9 cellular contexts compared by ENCODE assay signal in genomic region chr1:116405241-116406135, GRCh38. TPM values are rescaled to one million over a fixed set of nuclear protein-coding genes. Genes with fewer than 3 reads are reported as not detected.
DNase-seq lines count a peak whose midpoint lies in the region; ATAC-seq and TF ChIP-seq lines count a peak whose summit lies in the region.
"Had no signal": no experiment of that assay in that cellular context is flagged by ENCODE, and none has a peak within 500 bp of the region (broad histone marks: within the 10 kb centered on the region; RNA-seq: fewer than 3 reads in every experiment).

No MANE protein-coding gene starts in this region.

- H3K79me1 ChIP-seq in mesenchymal stem cell (replicated peaks; ENCODE audit: low read length, poor library complexity, severe bottlenecking): peaks cover 8% of the 10 kb centered on the region

- no TSS peak for BruUV-seq in mammary epithelial cell (replicated peaks; lab: Mats Ljungman, UMichigan)

- H2BK120ac ChIP-seq in mesenchymal stem cell (ENCODE audit: low read depth, low read length): no peak overlapping the region

- peaks cover 3% of the 10 kb centered on the region for H4K20me1 ChIP-seq in mammary epithelial cell (ENCODE audit: insufficient read depth, low read length)

- no peak overlapping the region for H2BK12ac ChIP-seq in mesenchymal stem cell (ENCODE audit: low read length in 2 of 2)

- no peak overlapping the region for H4K91ac ChIP-seq in mesenchymal stem cell (ENCODE audit: low read length)

- peaks cover 62% of the 10 kb centered on the region for H3K36me3 ChIP-seq in mammary epithelial cell (ENCODE audit: insufficient read depth, low read length)
- peaks cover 78% of the 10 kb centered on the region for H3K36me3 ChIP-seq in effector memory CD4-positive, alpha-beta T cell (ENCODE audit: control insufficient read depth, insufficient read depth, low read length)
- peaks cover 64 to 88% of the 10 kb centered on the region in 2 experiments for H3K36me3 ChIP-seq in mesenchymal stem cell (ENCODE audit: control insufficient read depth in 1 of 2, insufficient read depth in 2 of 2, low read depth in 1 of 2, low read length in 2 of 2)

- no peak overlapping the region for H2BK5ac ChIP-seq in mesenchymal stem cell (ENCODE audit: low read depth, low read length, poor library complexity, severe bottlenecking)

- DNase-seq in DMS79 (lab: John Stamatoyannopoulos, UW) (peak; percentile 94), NCI-H2029 treated with DMSO at 0.1 percent for 48 hours (lab: John Stamatoyannopoulos, UW) (peak; percentile 20), mammary epithelial cell (no peak), memory B cell (ENCODE audit: low spot score in 2 of 2) (no peak), mesenchymal stem cell (no peak)
- no peak for DNase-seq in effector memory CD4-positive, alpha-beta T cell
- no peak for DNase-seq in activated effector memory CD4-positive, alpha-beta T cell treated with Interleukin-2 at 50 U/mL for 16 hours
- DNase-seq: NCI-H1092, stomach had no signal

- TF ChIP-seq CTCF in mammary epithelial cell (conservative IDR thresholded peaks at IDR 0.05 in 1 of 2, IDR thresholded peaks at IDR 0.05 in 1 of 2; ENCODE audit: extremely low read depth in 1 of 2, insufficient read depth in 1 of 2, low read depth in 1 of 2, low read length in 2 of 2): no peak

- H3K27ac ChIP-seq in mammary epithelial cell (ENCODE audit: insufficient read depth, low read depth, low read length): peak overlapping the region; percentile 27
- no peak overlapping the region for H3K27ac ChIP-seq in effector memory CD4-positive, alpha-beta T cell (ENCODE audit: insufficient read depth, low read length, poor library complexity, severe bottlenecking)
- H3K27ac ChIP-seq in mesenchymal stem cell (ENCODE audit: low read length, poor library complexity, severe bottlenecking): no peak overlapping the region

- H3K4me2 ChIP-seq in mammary epithelial cell (ENCODE audit: insufficient read depth, low read depth, low read length): no peak overlapping the region
- H3K4me2 ChIP-seq in mesenchymal stem cell (ENCODE audit: low read length, poor library complexity, severe bottlenecking): no peak overlapping the region

- H3K36me3 Mint-ChIP-seq in memory B cell: peaks cover 33% of the 10 kb centered on the region

- dilution Hi-C loops in mammary epithelial cell (cut with HindIII; ENCODE audit: low sequenced_read_pairs): loop anchor here (5.0 to 10.0 kb wide), 2 partner anchors 69 to 83 kb away; no protein-coding TSS in a partner anchor

- H3K27me3 Mint-ChIP-seq in memory B cell: no peaks in the 10 kb centered on the region

- no peaks in the 10 kb centered on the region for H3K9me3 Mint-ChIP-seq in memory B cell

- no peaks in the 10 kb centered on the region for H3K4me1 Mint-ChIP-seq in memory B cell

- no peak overlapping the region for H3K4ac ChIP-seq in mesenchymal stem cell (ENCODE audit: low read depth in 1 of 2, low read length in 2 of 2)

- H3K27me3 ChIP-seq in mammary epithelial cell (ENCODE audit: insufficient read depth, low read length) (no peaks in the 10 kb centered on the region), mesenchymal stem cell (ENCODE audit: control insufficient read depth in 1 of 2, insufficient read depth in 1 of 2, low read length in 2 of 2) (no peaks in the 10 kb centered on the region)
- no peaks in the 10 kb centered on the region for H3K27me3 ChIP-seq in effector memory CD4-positive, alpha-beta T cell (replicated peaks; ENCODE audit: control insufficient read depth, insufficient read depth, low read length, poor library complexity, severe bottlenecking)
- H3K27me3 ChIP-seq: stomach had no signal

- H3K18ac ChIP-seq in mesenchymal stem cell (ENCODE audit: low read depth in 1 of 2, low read length in 2 of 2): no peak overlapping the region

- CTCF ChIA-PET in mammary epithelial cell (lab: Charles Lee; ENCODE audit: low non-redundant PET): no interaction called here

- H3K9me3 ChIP-seq in mammary epithelial cell (replicated peaks; ENCODE audit: insufficient read depth, low read length): no peaks in the 10 kb centered on the region
- H3K9me3 ChIP-seq in effector memory CD4-positive, alpha-beta T cell (ENCODE audit: control insufficient read depth, low read length): no peaks in the 10 kb centered on the region
- no peaks in the 10 kb centered on the region for H3K9me3 ChIP-seq in mesenchymal stem cell (ENCODE audit: control insufficient read depth, low read length)
- H3K9me3 ChIP-seq: stomach had no signal

- no peak overlapping the region for H3K4me3 Mint-ChIP-seq in memory B cell

- WGBS in mammary epithelial cell (ENCODE audit: low coverage, missing lambda C conversion rate): 90% methylated on average over 14 of the region's 14 CpGs
- 91% methylated on average over 14 of the region's 14 CpGs for WGBS in mesenchymal stem cell

- no peak overlapping the region for H3K14ac ChIP-seq in mesenchymal stem cell (ENCODE audit: low read length in 2 of 2)

- H3K4me3 ChIP-seq in mammary epithelial cell (replicated peaks in 1 of 3; ENCODE audit: insufficient read depth in 1 of 3, low read depth in 2 of 3, low read length in 3 of 3) (no peak overlapping the region), mesenchymal stem cell (ENCODE audit: insufficient read depth in 1 of 2, low read depth in 1 of 2, low read length in 2 of 2) (no peak overlapping the region)
- H3K4me3 ChIP-seq in effector memory CD4-positive, alpha-beta T cell (ENCODE audit: insufficient read depth, low read depth, low read length, poor library complexity, severe bottlenecking): no peak overlapping the region
- H3K4me3 ChIP-seq: stomach had no signal

- H2AK5ac ChIP-seq in mesenchymal stem cell (ENCODE audit: low read length, severe bottlenecking): no peak overlapping the region

- no peak overlapping the region for H3K9ac ChIP-seq in mammary epithelial cell (ENCODE audit: insufficient read depth, low read length)
- no peak overlapping the region for H3K9ac ChIP-seq in mesenchymal stem cell (ENCODE audit: low read length)

- no peak overlapping the region for H3K23ac ChIP-seq in mesenchymal stem cell (ENCODE audit: low read length in 2 of 2)

- peak overlapping the region; percentile 73 for H3K27ac Mint-ChIP-seq in memory B cell

- H2AFZ ChIP-seq in mammary epithelial cell (ENCODE audit: low read depth, low read length): no peak overlapping the region
- H2AFZ ChIP-seq in mesenchymal stem cell (ENCODE audit: low read depth, low read length): no peak overlapping the region

- no peak for ATAC-seq in memory B cell (ENCODE audit: low read depth)

- no peak overlapping the region for H2BK15ac ChIP-seq in mesenchymal stem cell (ENCODE audit: low read depth, poor library complexity, severe bottlenecking)

- H3K4me1 ChIP-seq in mammary epithelial cell (ENCODE audit: insufficient read depth, low read length): peaks cover 43% of the 10 kb centered on the region
- H3K4me1 ChIP-seq in effector memory CD4-positive, alpha-beta T cell (ENCODE audit: control insufficient read depth, insufficient read depth, low read length, poor library complexity, severe bottlenecking): no peaks in the 10 kb centered on the region
- peaks cover 6% of the 10 kb centered on the region for H3K4me1 ChIP-seq in mesenchymal stem cell (ENCODE audit: control insufficient read depth, insufficient read depth, low read depth, low read length)
- H3K4me1 ChIP-seq: stomach had no signal

- intact Hi-C loops in mammary epithelial cell (cut with micrococcal nuclease): loop anchor here (2.0 kb wide), 2 partner anchors 29 to 79 kb away; no protein-coding TSS in a partner anchor

- in situ Hi-C loops in mammary epithelial cell (cut with MboI; ENCODE audit: low sequenced_read_pairs in 2 of 2): no loop called here

- no peaks in the 10 kb centered on the region for H3K79me2 ChIP-seq in mammary epithelial cell (ENCODE audit: insufficient read depth, low read length)

- H4K8ac ChIP-seq in mesenchymal stem cell (ENCODE audit: low read length): no peak overlapping the region

RNA-seq across cellular contexts. Expression of gene ATP1A1, which starts 32.4 kb away (rescaled TPM):
- total RNA-seq in mammary epithelial cell: 100 to 1,000 TPM; 359 to 505 TPM
- 660 TPM for polyA plus RNA-seq in mammary epithelial cell
- 731 TPM for polyA minus RNA-seq in mammary epithelial cell
- 128 TPM for polyA plus RNA-seq in mesenchymal stem cell (2013, experiment 1 of 2)
- polyA plus RNA-seq in mesenchymal stem cell (2013, experiment 2 of 2): 126 TPM

Comparison
In these comparisons a context has a peak if more than half of its experiments do, and no peak if none do; other contexts are left out.
1. DNase-seq: peak in DMS79 (single experiment) and NCI-H2029 treated with DMSO at 0.1 percent for 48 hours (single experiment); none in mammary epithelial cell (single experiment), memory B cell (0 of 2), effector memory CD4-positive, alpha-beta T cell (0 of 3), activated effector memory CD4-positive, alpha-beta T cell treated with Interleukin-2 at 50 U/mL for 16 hours (single experiment) and mesenchymal stem cell (single experiment).